ENCODE assay signal across 8 cellular contexts in the genomic region with DNA sequence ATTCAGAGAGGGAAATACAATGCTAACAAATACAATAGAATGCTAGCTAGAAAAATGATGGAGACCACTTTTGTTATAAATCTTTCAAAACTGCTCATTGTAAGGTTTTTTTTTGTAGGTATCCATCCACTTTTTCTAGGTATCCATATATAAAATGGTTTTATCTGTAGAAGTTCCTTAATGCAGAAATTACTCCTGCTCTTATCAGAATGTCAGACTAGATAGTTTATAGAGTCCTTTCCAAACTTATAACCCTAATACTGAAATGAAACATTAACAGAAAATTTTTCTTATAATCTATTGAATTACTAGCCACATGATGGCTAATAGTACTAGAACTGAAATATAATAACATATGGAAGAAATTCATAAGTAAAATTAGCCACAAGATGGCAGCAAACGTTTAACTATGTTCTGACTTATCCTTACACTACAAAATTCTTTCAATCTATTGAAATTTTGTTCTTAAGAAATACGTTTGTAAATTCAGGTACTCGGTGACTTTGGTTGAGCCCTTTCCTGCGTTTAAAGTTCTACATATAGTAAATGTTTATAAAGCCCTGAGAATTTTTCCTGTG. TPM values are rescaled to one million over a fixed set of nuclear protein-coding genes. Genes with fewer than 3 reads are reported as not detected.
DNase-seq lines count a peak whose midpoint lies in the region; ATAC-seq, FAIRE-seq and TF ChIP-seq lines count a peak whose summit lies in the region.

No MANE protein-coding gene starts in this region.

- WGBS in A549 (ENCODE audit: missing lambda C conversion rate) = 58% methylated on average over 4 of the region's 4 CpGs

- no peak for TF ChIP-seq POLR2A in A549 (IDR thresholded peaks at IDR 0.05; ENCODE audit: low read length)

- no peak overlapping the region for H3K27ac ChIP-seq in A549

- H3K4me1 ChIP-seq in A549 = no peaks in the 10 kb centered on the region

- peak in 1 of 2 experiments; percentile 63; a peak in 4 of 6 replicates for ATAC-seq in A549
- ATAC-seq in HG02870 (IDR thresholded peaks at IDR 0.05; ENCODE audit: unreplicated experiment) = no peak
- no peak for ATAC-seq in GM18520 (IDR thresholded peaks at IDR 0.05; ENCODE audit: unreplicated experiment)

- FAIRE-seq in A549 (lab: Jason Lieb, UNC) (peak; percentile 32), GM18507 (lab: Jason Lieb, UNC) (peak; percentile 45)

- DNase-seq in A549 (ENCODE audit: low read depth in 1 of 2, low spot score in 1 of 2) (peak in 1 of 2 experiments; percentile 40), GM18507 (ENCODE audit: extremely low spot score, insufficient read length, low read depth) (no peak), NCI-H146 treated with DMSO at 0.1 percent for 48 hours (lab: John Stamatoyannopoulos, UW; ENCODE audit: unreplicated experiment) (peak; percentile 56), astrocyte of the cerebellum (ENCODE audit: low read depth) (peak; percentile 55), lung microvascular endothelial cell (ENCODE audit: low read depth in 2 of 2) (peak; percentile 62 to 74)
- no peak for DNase-seq in stimulated activated CD4-positive, alpha-beta T cell treated with anti-CD3 and anti-CD28 coated beads, Interleukin-4, amount 100 ng/mL, for 1 hour

- in situ Hi-C loops in astrocyte of the cerebellum (cut with HindIII; ENCODE audit: low sequenced_read_pairs) = no loop called here

- no peaks in the 10 kb centered on the region for H3K9me3 ChIP-seq in A549

- POLR2A ChIA-PET in A549 (lab: Yijun Ruan, JAX) = no interaction called here

- peak; percentile 16 to 46; a peak in 2 of 5 replicates for TF ChIP-seq RAD21 in A549 (conservative IDR thresholded peaks at IDR 0.05 in 1 of 2, IDR thresholded peaks at IDR 0.05 in 1 of 2)

- no peak overlapping the region for H3K4me2 ChIP-seq in A549

- peak; percentile 47 for TF ChIP-seq CTCF in A549 (IDR thresholded peaks at IDR 0.05)
- TF ChIP-seq CTCF in astrocyte of the cerebellum (IDR thresholded peaks at IDR 0.05; ENCODE audit: low read depth, low read length, missing control alignments) = no peak

- H3K4me3 ChIP-seq in A549 (no peak overlapping the region), astrocyte of the cerebellum (ENCODE audit: low read depth, low read length) (no peak overlapping the region)

- CTCF ChIA-PET in A549 (lab: Yijun Ruan, JAX) = interaction anchor here (1.0 kb wide), 1 partner anchor 231 kb away, joined by 3 read pairs; no protein-coding TSS in a partner anchor

- no peak for TF ChIP-seq EP300 in A549 (IDR thresholded peaks at IDR 0.05)

TF ChIP-seq in A549, 52 proteins besides CTCF, POLR2A, EP300 and RAD21:
- TF ChIP-seq EHMT2 (IDR thresholded peaks at IDR 0.05; ENCODE audit: low read depth) = no peak
- TF ChIP-seq KDM1A (IDR thresholded peaks at IDR 0.05; ENCODE audit: low read depth) = no peak
- TF ChIP-seq NPAS2 (CRISPR knock-in tag; IDR thresholded peaks at IDR 0.05; ENCODE audit: borderline replicate concordance) = no peak
- no peak for TF ChIP-seq CBX2 (IDR thresholded peaks at IDR 0.05; ENCODE audit: borderline replicate concordance, low read depth)
- TF ChIP-seq, protein P1, sequence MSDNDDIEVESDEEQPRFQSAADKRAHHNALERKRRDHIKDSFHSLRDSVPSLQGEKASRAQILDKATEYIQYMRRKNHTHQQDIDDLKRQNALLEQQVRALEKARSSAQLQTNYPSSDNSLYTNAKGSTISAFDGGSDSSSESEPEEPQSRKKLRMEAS (IDR thresholded peaks at IDR 0.05) = no peak
- no peak for TF ChIP-seq NR3C1 (IDR thresholded peaks at IDR 0.05)
- no peak for TF ChIP-seq RARB (CRISPR knock-in tag; IDR thresholded peaks at IDR 0.05)
- TF ChIP-seq HOXA7 (CRISPR knock-in tag; IDR thresholded peaks at IDR 0.05) = no peak
- no peak for TF ChIP-seq FOXS1 (CRISPR knock-in tag; IDR thresholded peaks at IDR 0.05)
- no peak for TF ChIP-seq CBX8 (IDR thresholded peaks at IDR 0.05)
- no peak for TF ChIP-seq NFE2L2 (conservative IDR thresholded peaks at IDR 0.05; ENCODE audit: low read length)
- TF ChIP-seq CHD2 (IDR thresholded peaks at IDR 0.05; ENCODE audit: low read length, partially characterized antibody) = no peak
- TF ChIP-seq ESRRA (IDR thresholded peaks at IDR 0.05; ENCODE audit: borderline replicate concordance, low read length) = no peak
- no peak for TF ChIP-seq HOXB13 (CRISPR knock-in tag; IDR thresholded peaks at IDR 0.05; ENCODE audit: low read depth)
- no peak for TF ChIP-seq BHLHE40 (IDR thresholded peaks at IDR 0.05; ENCODE audit: low read depth, low read length)
- no peak for TF ChIP-seq MAZ (IDR thresholded peaks at IDR 0.05; ENCODE audit: borderline replicate concordance, low read depth, low read length)
- TF ChIP-seq, protein P2, sequence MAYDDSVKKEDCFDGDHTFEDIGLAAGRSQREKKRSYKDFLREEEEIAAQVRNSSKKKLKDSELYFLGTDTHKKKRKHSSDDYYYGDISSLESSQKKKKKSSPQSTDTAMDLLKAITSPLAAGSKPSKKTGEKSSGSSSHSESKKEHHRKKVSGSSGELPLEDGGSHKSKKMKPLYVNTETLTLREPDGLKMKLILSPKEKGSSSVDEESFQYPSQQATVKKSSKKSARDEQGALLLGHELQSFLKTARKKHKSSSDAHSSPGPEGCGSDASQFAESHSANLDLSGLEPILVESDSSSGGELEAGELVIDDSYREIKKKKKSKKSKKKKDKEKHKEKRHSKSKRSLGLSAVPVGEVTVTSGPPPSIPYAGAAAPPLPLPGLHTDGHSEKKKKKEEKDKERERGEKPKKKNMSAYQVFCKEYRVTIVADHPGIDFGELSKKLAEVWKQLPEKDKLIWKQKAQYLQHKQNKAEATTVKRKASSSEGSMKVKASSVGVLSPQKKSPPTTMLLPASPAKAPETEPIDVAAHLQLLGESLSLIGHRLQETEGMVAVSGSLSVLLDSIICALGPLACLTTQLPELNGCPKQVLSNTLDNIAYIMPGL (CRISPR knock-in tag; IDR thresholded peaks at IDR 0.05; ENCODE audit: borderline replicate concordance) = no peak
- TF ChIP-seq, protein P3, sequence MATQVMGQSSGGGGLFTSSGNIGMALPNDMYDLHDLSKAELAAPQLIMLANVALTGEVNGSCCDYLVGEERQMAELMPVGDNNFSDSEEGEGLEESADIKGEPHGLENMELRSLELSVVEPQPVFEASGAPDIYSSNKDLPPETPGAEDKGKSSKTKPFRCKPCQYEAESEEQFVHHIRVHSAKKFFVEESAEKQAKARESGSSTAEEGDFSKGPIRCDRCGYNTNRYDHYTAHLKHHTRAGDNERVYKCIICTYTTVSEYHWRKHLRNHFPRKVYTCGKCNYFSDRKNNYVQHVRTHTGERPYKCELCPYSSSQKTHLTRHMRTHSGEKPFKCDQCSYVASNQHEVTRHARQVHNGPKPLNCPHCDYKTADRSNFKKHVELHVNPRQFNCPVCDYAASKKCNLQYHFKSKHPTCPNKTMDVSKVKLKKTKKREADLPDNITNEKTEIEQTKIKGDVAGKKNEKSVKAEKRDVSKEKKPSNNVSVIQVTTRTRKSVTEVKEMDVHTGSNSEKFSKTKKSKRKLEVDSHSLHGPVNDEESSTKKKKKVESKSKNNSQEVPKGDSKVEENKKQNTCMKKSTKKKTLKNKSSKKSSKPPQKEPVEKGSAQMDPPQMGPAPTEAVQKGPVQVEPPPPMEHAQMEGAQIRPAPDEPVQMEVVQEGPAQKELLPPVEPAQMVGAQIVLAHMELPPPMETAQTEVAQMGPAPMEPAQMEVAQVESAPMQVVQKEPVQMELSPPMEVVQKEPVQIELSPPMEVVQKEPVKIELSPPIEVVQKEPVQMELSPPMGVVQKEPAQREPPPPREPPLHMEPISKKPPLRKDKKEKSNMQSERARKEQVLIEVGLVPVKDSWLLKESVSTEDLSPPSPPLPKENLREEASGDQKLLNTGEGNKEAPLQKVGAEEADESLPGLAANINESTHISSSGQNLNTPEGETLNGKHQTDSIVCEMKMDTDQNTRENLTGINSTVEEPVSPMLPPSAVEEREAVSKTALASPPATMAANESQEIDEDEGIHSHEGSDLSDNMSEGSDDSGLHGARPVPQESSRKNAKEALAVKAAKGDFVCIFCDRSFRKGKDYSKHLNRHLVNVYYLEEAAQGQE (IDR thresholded peaks at IDR 0.05) = no peak
- no peak for TF ChIP-seq ATOH8 (CRISPR knock-in tag; IDR thresholded peaks at IDR 0.05; ENCODE audit: low read depth)

RNA-seq across cellular contexts. Expression of gene ECT2, which starts 58.5 kb away (rescaled TPM):
- 132 and 187 TPM in 2 replicates for polyA plus RNA-seq in A549 (2011; rRNA removed)
- 28.9 and 30.3 TPM in 2 replicates for polyA plus RNA-seq in A549 (2012; cell fraction: cytosol; rRNA removed)
- 23.6 and 46.4 TPM in 2 replicates for polyA plus RNA-seq in A549 (2012; cell fraction: nucleus; rRNA removed)
- polyA plus RNA-seq in A549 (2017; fragmentation: RNase III; extraction: RNeasy Plus Mini Kit Qiagen cat#74134 plus additional on column Dnase treatment) = 92.3 to 96.5 TPM (median 93.3 TPM) in 3 replicates
- 71.8 and 77.7 TPM in 2 replicates for polyA minus RNA-seq in A549 (2011; rRNA and poly(A)+ RNA removed)
- total RNA-seq in lung microvascular endothelial cell = 15.1 and 18.5 TPM in 2 replicates

Comparison
In these comparisons a context has a peak if more than half of its experiments do, and no peak if none do; other contexts are left out.
1. DNase-seq: peak in NCI-H146 treated with DMSO at 0.1 percent for 48 hours (single experiment), astrocyte of the cerebellum (single experiment) and lung microvascular endothelial cell (2 of 2); none in GM18507 (single experiment) and stimulated activated CD4-positive, alpha-beta T cell treated with anti-CD3 and anti-CD28 coated beads, Interleukin-4, amount 100 ng/mL, for 1 hour (single experiment).